In genomic region chr2:230879891-230880290, GRCh38 we compare ENCODE assay signal across 21 cellular contexts. TPM values are rescaled to one million over a fixed set of nuclear protein-coding genes. Genes with fewer than 3 reads are reported as not detected.
A peak's percentile ranks its signal among the peaks of the same experiment; 100 is the strongest.
DNase-seq lines count a peak whose midpoint lies in the region; ATAC-seq and TF ChIP-seq lines count a peak whose summit lies in the region.
"Had no signal": no experiment of that assay in that cellular context is flagged by ENCODE, and none has a peak within 500 bp of the region (broad histone marks: within the 10 kb centered on the region; RNA-seq: fewer than 3 reads in every experiment).

No MANE protein-coding gene starts in this region.

- no peak overlapping the region for H3K4me3 Mint-ChIP-seq in nephron progenitor cell
- H3K4me3 Mint-ChIP-seq: CD8-positive, alpha-beta memory T cell had no signal

- intact Hi-C loops in Right ventricle myocardium superior (cut with DNase I), result no loop called here
- intact Hi-C loops in cardiac septum (cut with DNase I), result no loop called here
- intact Hi-C loops in colonic mucosa (cut with DNase I), result no loop called here

- DNase-seq in Right ventricle myocardium superior, result peak; percentile 2
- DNase-seq in cardiac septum (ENCODE audit: low spot score), result no peak
- DNase-seq in colonic mucosa, result no peak
- no peak for DNase-seq in nephron progenitor cell
- no peak for DNase-seq in NCI-H524 treated with DMSO at 0.1 percent for 48 hours (lab: John Stamatoyannopoulos, UW)
- DNase-seq in cerebellar nuclear complex (lab: John Stamatoyannopoulos, UW), result no peak
- DNase-seq: Calu3; CD8-positive, alpha-beta memory T cell; Karpas-422; MV-4-11; NCI-H1105 treated with DMSO at 0.1 percent for 48 hours; NCI-H2081; NCI-H748 treated with DMSO at 0.1 percent for 48 hours; NK-92 treated with Interleukin-12 subunit alpha and Interleukin-12 subunit beta, amount 100 ng/mL, for 24 hours; SJCRH30 had no signal

- no peak overlapping the region for H3K4me3 ChIP-seq in colonic mucosa
- H3K4me3 ChIP-seq: SJCRH30 had no signal

- H3K4me1 Mint-ChIP-seq in nephron progenitor cell, result peaks cover 59% of the 10 kb centered on the region

- peak overlapping the region in 1 of 2 donors; percentile 97 for H3K9ac ChIP-seq in colonic mucosa (ENCODE audit: low read depth in 2 of 2, low read length in 2 of 2)

- H3K27ac Mint-ChIP-seq in nephron progenitor cell, result peak overlapping the region; percentile 93

- H3K9me3 ChIP-seq in colonic mucosa, result no peaks in the 10 kb centered on the region
- H3K9me3 ChIP-seq: SJCRH30 had no signal

- H3K27ac ChIP-seq in colonic mucosa, result peak overlapping the region; percentile 87
- H3K27ac ChIP-seq: C4-2B, SJCRH30 had no signal

- ATAC-seq in Right ventricle myocardium superior (ENCODE audit: poor library complexity), result no peak
- no peak for ATAC-seq in GM18502 (IDR thresholded peaks at IDR 0.05; ENCODE audit: poor library complexity, unreplicated experiment)
- ATAC-seq: Panc1 had no signal

- peaks cover 67% of the 10 kb centered on the region for H3K36me3 Mint-ChIP-seq in nephron progenitor cell (ENCODE audit: low read depth)

- H3K27me3 Mint-ChIP-seq in nephron progenitor cell (ENCODE audit: low read depth, poor library complexity), result peaks cover 4% of the 10 kb centered on the region
- H3K27me3 Mint-ChIP-seq: IgD-negative memory B cell had no signal

- peaks cover 32% of the 10 kb centered on the region for H3K4me1 ChIP-seq in colonic mucosa

- H3K27me3 ChIP-seq in colonic mucosa, result no peaks in the 10 kb centered on the region
- H3K27me3 ChIP-seq: SJCRH30 had no signal

- no peak for TF ChIP-seq CTCF in colonic mucosa (IDR thresholded peaks at IDR 0.05)
- TF ChIP-seq CTCF in nephron progenitor cell (IDR thresholded peaks at IDR 0.05), result no peak

- H3K9me3 Mint-ChIP-seq in nephron progenitor cell, result no peaks in the 10 kb centered on the region
- H3K9me3 Mint-ChIP-seq: CD8-positive, alpha-beta memory T cell; IgD-negative memory B cell had no signal

- no peaks in the 10 kb centered on the region for H3K36me3 ChIP-seq in colonic mucosa
- H3K36me3 ChIP-seq: SJCRH30 had no signal

RNA-seq across cellular contexts. Expression of gene ITM2C, which starts 15.1 kb away (rescaled TPM):
- total RNA-seq in Right ventricle myocardium superior (25.3 TPM), cardiac septum (18.4 TPM), colonic mucosa (1,000 to 10,000 TPM; 1,192 to 1,707 TPM)

RNA-seq across cellular contexts. Expression of gene GPR55, which starts 45.2 kb away (rescaled TPM):
- total RNA-seq in Right ventricle myocardium superior, result not detected
- not detected for total RNA-seq in cardiac septum
- 1 to 10 TPM in 1 of 2 donors, under 1 TPM in 1; 0.35 to 1.0 TPM for total RNA-seq in colonic mucosa
- total RNA-seq: Calu3, Daoy, M059J had no signal

Comparison
In these comparisons a context has a peak if more than half of its experiments do, and no peak if none do; other contexts are left out.
1. RNA of gene ITM2C, which starts 15.1 kb away (total RNA-seq): 1,192 to 1,707 TPM in colonic mucosa; 25.3 TPM in Right ventricle myocardium superior (single experiment) and 18.4 TPM in cardiac septum (single experiment); every median in the first group is over 10 times any median in the second.